ENCODE assay signal across 1 cellular context in the genomic region with DNA sequence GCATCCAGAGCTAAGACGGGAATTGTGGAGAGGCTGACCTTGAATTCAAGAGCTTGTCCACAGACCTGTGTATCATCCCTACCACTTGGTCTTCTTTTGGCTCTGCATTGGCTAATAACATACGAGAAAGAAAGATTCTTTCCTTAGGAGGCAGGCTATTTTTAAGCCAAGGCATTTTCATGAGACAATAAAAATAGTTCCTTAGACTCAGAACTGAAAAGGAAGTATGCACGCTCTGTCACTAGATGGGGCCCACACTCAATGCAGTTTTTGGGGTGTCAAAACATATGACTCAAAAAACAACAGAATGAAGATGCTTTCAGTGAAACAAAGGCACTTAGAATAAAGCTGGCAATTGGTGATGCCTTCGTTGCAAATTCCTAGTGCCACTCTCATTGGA.
TF ChIP-seq lines count a peak whose summit lies in the region.

No MANE protein-coding gene starts in this region.

TF ChIP-seq in GM23338, 12 proteins besides CTCF, POLR2A, EP300 and RAD21:
- no peak for TF ChIP-seq ZNF114 (CRISPR knock-in tag; IDR thresholded peaks at IDR 0.05)
- TF ChIP-seq CREB1 (CRISPR knock-in tag; IDR thresholded peaks at IDR 0.05; ENCODE audit: low read depth), result no peak
- TF ChIP-seq POLR2AphosphoS5 (IDR thresholded peaks at IDR 0.05; ENCODE audit: low read depth), result no peak
- TF ChIP-seq NANOG (IDR thresholded peaks at IDR 0.05; ENCODE audit: borderline replicate concordance), result no peak
- TF ChIP-seq, protein P1, sequence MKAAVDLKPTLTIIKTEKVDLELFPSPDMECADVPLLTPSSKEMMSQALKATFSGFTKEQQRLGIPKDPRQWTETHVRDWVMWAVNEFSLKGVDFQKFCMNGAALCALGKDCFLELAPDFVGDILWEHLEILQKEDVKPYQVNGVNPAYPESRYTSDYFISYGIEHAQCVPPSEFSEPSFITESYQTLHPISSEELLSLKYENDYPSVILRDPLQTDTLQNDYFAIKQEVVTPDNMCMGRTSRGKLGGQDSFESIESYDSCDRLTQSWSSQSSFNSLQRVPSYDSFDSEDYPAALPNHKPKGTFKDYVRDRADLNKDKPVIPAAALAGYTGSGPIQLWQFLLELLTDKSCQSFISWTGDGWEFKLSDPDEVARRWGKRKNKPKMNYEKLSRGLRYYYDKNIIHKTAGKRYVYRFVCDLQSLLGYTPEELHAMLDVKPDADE (IDR thresholded peaks at IDR 0.05), result no peak
- no peak for TF ChIP-seq EZH2phosphoT487 (IDR thresholded peaks at IDR 0.05; ENCODE audit: unreplicated experiment)
